1 cellular context compared by ENCODE assay signal in the genomic region with DNA sequence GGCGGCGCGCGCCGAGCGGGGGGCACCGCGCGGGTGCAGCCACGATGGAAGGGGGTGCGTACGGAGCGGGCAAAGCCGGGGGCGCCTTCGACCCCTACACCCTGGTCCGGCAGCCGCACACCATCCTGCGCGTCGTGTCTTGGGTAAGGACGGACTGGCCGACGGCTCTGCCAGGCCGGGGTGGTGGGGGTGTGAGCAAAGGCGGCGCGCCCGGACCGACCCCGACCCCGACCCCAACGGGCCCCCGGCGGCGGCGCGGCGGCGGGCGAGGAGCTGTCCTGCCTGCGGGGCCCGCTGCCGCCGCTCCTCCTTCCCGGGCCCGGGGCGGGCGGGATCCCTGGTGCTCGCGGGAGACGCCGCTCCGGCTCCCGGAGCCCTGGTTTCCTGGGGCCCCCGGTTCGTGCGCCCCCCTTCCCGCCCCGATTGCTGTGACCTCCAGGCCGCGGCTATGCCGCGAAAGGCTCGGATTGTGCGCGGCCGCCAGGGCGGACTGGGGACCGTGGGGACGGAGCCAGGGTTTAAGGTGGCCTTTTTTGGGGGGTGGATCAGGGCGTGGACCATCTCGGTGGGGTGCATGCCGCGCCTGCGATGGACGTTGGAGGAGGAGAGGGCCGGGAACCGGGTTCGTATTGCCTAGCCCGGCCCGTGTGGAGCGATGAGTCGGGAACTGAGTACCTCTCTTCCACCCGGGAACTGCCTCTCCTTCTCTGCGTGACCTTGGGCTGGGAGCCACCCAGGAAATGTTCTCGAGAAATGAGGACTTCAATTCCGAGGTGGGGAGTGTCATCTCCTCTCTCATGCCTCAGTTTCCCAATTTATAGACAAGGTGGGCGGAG.
TF ChIP-seq lines count a peak whose summit lies in the region.

A gene with protein sequence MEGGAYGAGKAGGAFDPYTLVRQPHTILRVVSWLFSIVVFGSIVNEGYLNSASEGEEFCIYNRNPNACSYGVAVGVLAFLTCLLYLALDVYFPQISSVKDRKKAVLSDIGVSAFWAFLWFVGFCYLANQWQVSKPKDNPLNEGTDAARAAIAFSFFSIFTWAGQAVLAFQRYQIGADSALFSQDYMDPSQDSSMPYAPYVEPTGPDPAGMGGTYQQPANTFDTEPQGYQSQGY (plus strand): TSS at position 25 of the 836 bp plus-strand sequence. CDS start 20 bp downstream, at position 45.

TF ChIP-seq in A549, 52 proteins besides CTCF, POLR2A, EP300 and RAD21 (continued from another document):
- TF ChIP-seq, protein P1, sequence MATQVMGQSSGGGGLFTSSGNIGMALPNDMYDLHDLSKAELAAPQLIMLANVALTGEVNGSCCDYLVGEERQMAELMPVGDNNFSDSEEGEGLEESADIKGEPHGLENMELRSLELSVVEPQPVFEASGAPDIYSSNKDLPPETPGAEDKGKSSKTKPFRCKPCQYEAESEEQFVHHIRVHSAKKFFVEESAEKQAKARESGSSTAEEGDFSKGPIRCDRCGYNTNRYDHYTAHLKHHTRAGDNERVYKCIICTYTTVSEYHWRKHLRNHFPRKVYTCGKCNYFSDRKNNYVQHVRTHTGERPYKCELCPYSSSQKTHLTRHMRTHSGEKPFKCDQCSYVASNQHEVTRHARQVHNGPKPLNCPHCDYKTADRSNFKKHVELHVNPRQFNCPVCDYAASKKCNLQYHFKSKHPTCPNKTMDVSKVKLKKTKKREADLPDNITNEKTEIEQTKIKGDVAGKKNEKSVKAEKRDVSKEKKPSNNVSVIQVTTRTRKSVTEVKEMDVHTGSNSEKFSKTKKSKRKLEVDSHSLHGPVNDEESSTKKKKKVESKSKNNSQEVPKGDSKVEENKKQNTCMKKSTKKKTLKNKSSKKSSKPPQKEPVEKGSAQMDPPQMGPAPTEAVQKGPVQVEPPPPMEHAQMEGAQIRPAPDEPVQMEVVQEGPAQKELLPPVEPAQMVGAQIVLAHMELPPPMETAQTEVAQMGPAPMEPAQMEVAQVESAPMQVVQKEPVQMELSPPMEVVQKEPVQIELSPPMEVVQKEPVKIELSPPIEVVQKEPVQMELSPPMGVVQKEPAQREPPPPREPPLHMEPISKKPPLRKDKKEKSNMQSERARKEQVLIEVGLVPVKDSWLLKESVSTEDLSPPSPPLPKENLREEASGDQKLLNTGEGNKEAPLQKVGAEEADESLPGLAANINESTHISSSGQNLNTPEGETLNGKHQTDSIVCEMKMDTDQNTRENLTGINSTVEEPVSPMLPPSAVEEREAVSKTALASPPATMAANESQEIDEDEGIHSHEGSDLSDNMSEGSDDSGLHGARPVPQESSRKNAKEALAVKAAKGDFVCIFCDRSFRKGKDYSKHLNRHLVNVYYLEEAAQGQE (IDR thresholded peaks at IDR 0.05) = no peak
- no peak for TF ChIP-seq CBX2 (IDR thresholded peaks at IDR 0.05; ENCODE audit: borderline replicate concordance, low read depth)
- TF ChIP-seq CHD4 (IDR thresholded peaks at IDR 0.05; ENCODE audit: borderline replicate concordance) = no peak
- TF ChIP-seq, protein P2, sequence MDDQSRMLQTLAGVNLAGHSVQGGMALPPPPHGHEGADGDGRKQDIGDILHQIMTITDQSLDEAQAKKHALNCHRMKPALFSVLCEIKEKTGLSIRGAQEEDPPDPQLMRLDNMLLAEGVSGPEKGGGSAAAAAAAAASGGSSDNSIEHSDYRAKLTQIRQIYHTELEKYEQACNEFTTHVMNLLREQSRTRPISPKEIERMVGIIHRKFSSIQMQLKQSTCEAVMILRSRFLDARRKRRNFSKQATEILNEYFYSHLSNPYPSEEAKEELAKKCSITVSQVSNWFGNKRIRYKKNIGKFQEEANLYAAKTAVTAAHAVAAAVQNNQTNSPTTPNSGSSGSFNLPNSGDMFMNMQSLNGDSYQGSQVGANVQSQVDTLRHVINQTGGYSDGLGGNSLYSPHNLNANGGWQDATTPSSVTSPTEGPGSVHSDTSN (IDR thresholded peaks at IDR 0.05) = no peak
- TF ChIP-seq KDM5A (IDR thresholded peaks at IDR 0.05) = no peak
- TF ChIP-seq, protein P3, sequence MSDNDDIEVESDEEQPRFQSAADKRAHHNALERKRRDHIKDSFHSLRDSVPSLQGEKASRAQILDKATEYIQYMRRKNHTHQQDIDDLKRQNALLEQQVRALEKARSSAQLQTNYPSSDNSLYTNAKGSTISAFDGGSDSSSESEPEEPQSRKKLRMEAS (IDR thresholded peaks at IDR 0.05) = no peak
- TF ChIP-seq, protein P4, sequence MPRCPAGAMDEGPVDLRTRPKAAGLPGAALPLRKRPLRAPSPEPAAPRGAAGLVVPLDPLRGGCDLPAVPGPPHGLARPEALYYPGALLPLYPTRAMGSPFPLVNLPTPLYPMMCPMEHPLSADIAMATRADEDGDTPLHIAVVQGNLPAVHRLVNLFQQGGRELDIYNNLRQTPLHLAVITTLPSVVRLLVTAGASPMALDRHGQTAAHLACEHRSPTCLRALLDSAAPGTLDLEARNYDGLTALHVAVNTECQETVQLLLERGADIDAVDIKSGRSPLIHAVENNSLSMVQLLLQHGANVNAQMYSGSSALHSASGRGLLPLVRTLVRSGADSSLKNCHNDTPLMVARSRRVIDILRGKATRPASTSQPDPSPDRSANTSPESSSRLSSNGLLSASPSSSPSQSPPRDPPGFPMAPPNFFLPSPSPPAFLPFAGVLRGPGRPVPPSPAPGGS (IDR thresholded peaks at IDR 0.05) = no peak
